ENCODE assay signal across 22 cellular contexts in the genomic region with DNA sequence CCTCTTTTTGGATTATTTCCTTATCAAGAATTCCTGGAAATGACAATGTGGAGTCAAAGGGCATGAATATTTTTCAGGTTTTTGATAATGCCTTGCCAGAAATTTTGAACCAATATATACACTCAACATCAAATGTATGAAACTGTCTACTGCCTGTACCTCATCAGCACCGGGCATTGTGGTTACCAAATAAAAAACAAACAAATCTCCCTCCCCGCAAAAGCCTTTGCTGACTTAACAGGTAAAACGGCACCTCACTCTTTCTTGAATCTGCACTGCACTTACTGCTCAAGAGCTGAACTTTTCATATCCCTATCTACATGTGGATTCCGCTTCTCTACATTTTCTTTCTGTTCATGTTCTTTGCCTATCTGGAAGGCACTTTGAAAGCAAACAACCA.
"Had no signal": no experiment of that assay in that cellular context is flagged by ENCODE, and none has a peak within 500 bp of the region (broad histone marks: within the 10 kb centered on the region; RNA-seq: fewer than 3 reads in every experiment).

No MANE protein-coding gene starts in this region.

- H2AFZ ChIP-seq: hepatocyte had no signal

- H3K9me3 ChIP-seq: left lung, mucosa of descending colon, ovary, prostate gland, spleen, tibial nerve, uterus had no signal

- H3K4me2 ChIP-seq: hepatocyte had no signal

- H3K27me3 ChIP-seq: hepatocyte, left lung, ovary, spleen, tibial nerve, uterus had no signal

- H3K4me1 ChIP-seq: prostate gland, uterus had no signal

- H3K36me3 ChIP-seq: left lung, ovary, prostate gland, spleen, tibial nerve, uterus had no signal

- H3K27ac ChIP-seq: hepatocyte, ovary, prostate gland, skin epidermis, spleen, tibial nerve, uterus had no signal

- H3K79me2 ChIP-seq: hepatocyte had no signal

- H3K4me3 ChIP-seq: hepatocyte, left lung, lung, mucosa of descending colon, ovary, prostate gland, skin epidermis, spleen, tibial nerve, uterus had no signal

- DNase-seq: kidney; left colon; left lung; midbrain; mucosa of descending colon; naive thymus-derived CD4-positive, alpha-beta T cell; ovary; posterior cingulate gyrus; right cardiac atrium; spleen; stimulated activated CD4-positive, alpha-beta T cell treated with anti-CD3 and anti-CD28 coated beads, Interleukin-4, amount 100 ng/mL, for 24 hours; stimulated activated naive CD4-positive, alpha-beta T cell; substantia nigra; uterus had no signal

- ATAC-seq: left colon; left lung; mucosa of descending colon; naive thymus-derived CD4-positive, alpha-beta T cell; natural killer cell treated with Interleukin-12 subunit alpha and Interleukin-12 subunit beta and Interleukin-15 and Interleukin-18, amount 100 ng/mL, for 72 hours; right cardiac atrium; sciatic nerve; stimulated activated effector memory CD8-positive, alpha-beta T cell treated with anti-CD3 and anti-CD28 coated beads, Interleukin-12 subunit alpha, Interleukin-12 subunit beta, amount 100 ng/mL, for 72 hours had no signal
